1 cellular context compared by ENCODE assay signal in the genomic region with DNA sequence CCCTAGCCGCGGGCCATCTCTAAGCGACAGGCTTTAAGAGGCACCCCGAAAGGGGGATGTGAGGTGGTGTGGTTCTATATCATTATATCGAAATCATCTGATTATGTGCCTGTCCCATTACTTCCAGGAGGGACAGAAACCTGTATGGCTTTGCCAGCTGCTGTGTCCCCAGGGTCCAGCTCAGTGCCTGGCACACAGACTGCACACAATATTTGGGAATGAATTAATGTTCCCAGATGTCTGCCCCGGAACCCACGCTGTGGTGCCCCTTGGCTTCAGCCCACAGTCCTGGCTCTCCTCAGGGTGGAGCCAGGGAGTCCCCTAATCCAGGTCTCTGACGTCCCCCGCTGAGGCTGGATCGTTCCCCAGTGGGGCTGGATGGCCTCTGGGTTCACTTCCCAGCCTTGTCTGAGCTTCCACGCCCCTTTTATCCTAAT.
TF ChIP-seq lines count a peak whose summit lies in the region.

No MANE protein-coding gene starts in this region.

TF ChIP-seq in HepG2, 621 proteins besides CTCF, POLR2A, EP300 and RAD21 (continues in another document):
- 0 out of 2 replicates have a peak, but pooled peaks have one; percentile 55 for TF ChIP-seq CAMTA2 (CRISPR knock-in tag; IDR thresholded peaks at IDR 0.05; ENCODE audit: borderline replicate concordance)
- 0 out of 2 replicates have a peak, but pooled peaks have one; percentile 64 for TF ChIP-seq IRX3 (CRISPR knock-in tag; IDR thresholded peaks at IDR 0.05; ENCODE audit: borderline replicate concordance, low read depth)
- TF ChIP-seq ZFAT (CRISPR knock-in tag; conservative IDR thresholded peaks at IDR 0.05) = no peak
- TF ChIP-seq, protein P1, sequence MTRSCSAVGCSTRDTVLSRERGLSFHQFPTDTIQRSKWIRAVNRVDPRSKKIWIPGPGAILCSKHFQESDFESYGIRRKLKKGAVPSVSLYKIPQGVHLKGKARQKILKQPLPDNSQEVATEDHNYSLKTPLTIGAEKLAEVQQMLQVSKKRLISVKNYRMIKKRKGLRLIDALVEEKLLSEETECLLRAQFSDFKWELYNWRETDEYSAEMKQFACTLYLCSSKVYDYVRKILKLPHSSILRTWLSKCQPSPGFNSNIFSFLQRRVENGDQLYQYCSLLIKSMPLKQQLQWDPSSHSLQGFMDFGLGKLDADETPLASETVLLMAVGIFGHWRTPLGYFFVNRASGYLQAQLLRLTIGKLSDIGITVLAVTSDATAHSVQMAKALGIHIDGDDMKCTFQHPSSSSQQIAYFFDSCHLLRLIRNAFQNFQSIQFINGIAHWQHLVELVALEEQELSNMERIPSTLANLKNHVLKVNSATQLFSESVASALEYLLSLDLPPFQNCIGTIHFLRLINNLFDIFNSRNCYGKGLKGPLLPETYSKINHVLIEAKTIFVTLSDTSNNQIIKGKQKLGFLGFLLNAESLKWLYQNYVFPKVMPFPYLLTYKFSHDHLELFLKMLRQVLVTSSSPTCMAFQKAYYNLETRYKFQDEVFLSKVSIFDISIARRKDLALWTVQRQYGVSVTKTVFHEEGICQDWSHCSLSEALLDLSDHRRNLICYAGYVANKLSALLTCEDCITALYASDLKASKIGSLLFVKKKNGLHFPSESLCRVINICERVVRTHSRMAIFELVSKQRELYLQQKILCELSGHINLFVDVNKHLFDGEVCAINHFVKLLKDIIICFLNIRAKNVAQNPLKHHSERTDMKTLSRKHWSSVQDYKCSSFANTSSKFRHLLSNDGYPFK (CRISPR knock-in tag; IDR thresholded peaks at IDR 0.05; ENCODE audit: borderline replicate concordance) = no peak
- TF ChIP-seq GZF1 (CRISPR knock-in tag; IDR thresholded peaks at IDR 0.05) = no peak
- TF ChIP-seq, protein P2, sequence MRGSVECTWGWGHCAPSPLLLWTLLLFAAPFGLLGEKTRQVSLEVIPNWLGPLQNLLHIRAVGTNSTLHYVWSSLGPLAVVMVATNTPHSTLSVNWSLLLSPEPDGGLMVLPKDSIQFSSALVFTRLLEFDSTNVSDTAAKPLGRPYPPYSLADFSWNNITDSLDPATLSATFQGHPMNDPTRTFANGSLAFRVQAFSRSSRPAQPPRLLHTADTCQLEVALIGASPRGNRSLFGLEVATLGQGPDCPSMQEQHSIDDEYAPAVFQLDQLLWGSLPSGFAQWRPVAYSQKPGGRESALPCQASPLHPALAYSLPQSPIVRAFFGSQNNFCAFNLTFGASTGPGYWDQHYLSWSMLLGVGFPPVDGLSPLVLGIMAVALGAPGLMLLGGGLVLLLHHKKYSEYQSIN (CRISPR knock-in tag; IDR thresholded peaks at IDR 0.05; ENCODE audit: borderline replicate concordance) = no peak
- TF ChIP-seq, protein P3, sequence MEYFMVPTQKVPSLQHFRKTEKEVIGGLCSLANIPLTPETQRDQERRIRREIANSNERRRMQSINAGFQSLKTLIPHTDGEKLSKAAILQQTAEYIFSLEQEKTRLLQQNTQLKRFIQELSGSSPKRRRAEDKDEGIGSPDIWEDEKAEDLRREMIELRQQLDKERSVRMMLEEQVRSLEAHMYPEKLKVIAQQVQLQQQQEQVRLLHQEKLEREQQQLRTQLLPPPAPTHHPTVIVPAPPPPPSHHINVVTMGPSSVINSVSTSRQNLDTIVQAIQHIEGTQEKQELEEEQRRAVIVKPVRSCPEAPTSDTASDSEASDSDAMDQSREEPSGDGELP (IDR thresholded peaks at IDR 0.05; ENCODE audit: borderline replicate concordance, low read depth) = no peak
- 0 out of 2 replicates have a peak, but pooled peaks have one; percentile 88 for TF ChIP-seq ZNF879 (CRISPR knock-in tag; IDR thresholded peaks at IDR 0.05)
- TF ChIP-seq ZNF839 (CRISPR knock-in tag; IDR thresholded peaks at IDR 0.05; ENCODE audit: borderline replicate concordance) = 0 out of 2 replicates have a peak, but pooled peaks have one; percentile 1
- peak; percentile 4; the same call in 1 of the 2 replicates for TF ChIP-seq TAF1 (CRISPR knock-in tag; IDR thresholded peaks at IDR 0.05)
- no peak for TF ChIP-seq SIX4 (CRISPR knock-in tag; IDR thresholded peaks at IDR 0.05)
- TF ChIP-seq CENPT (CRISPR knock-in tag; IDR thresholded peaks at IDR 0.05; ENCODE audit: low read depth) = peak; percentile 55; the same call in 1 of the 2 replicates
- TF ChIP-seq ZNF577 (CRISPR knock-in tag; IDR thresholded peaks at IDR 0.05; ENCODE audit: borderline replicate concordance, low read depth) = no peak
- TF ChIP-seq ZNF552 (CRISPR knock-in tag; IDR thresholded peaks at IDR 0.05; ENCODE audit: borderline replicate concordance) = 0 out of 2 replicates have a peak, but pooled peaks have one; percentile 15
- TF ChIP-seq MED8 (CRISPR knock-in tag; IDR thresholded peaks at IDR 0.05; ENCODE audit: insufficient replicate concordance) = peak; percentile 37
- peak; percentile 28 for TF ChIP-seq AGO2 (optimal IDR thresholded peaks at IDR 0.05; ENCODE audit: low read depth, low read length)
- TF ChIP-seq ZNF3 (CRISPR knock-in tag; IDR thresholded peaks at IDR 0.05) = peak; percentile 99
- TF ChIP-seq ZSCAN12 (CRISPR knock-in tag; IDR thresholded peaks at IDR 0.05) = 0 out of 2 replicates have a peak, but pooled peaks have one; percentile 13
- peak; percentile 0; the same call in 1 of the 2 replicates for TF ChIP-seq ZNF543 (CRISPR knock-in tag; IDR thresholded peaks at IDR 0.05)
- no peak for TF ChIP-seq ZMYM4 (CRISPR knock-in tag; IDR thresholded peaks at IDR 0.05)
- TF ChIP-seq, protein P4, sequence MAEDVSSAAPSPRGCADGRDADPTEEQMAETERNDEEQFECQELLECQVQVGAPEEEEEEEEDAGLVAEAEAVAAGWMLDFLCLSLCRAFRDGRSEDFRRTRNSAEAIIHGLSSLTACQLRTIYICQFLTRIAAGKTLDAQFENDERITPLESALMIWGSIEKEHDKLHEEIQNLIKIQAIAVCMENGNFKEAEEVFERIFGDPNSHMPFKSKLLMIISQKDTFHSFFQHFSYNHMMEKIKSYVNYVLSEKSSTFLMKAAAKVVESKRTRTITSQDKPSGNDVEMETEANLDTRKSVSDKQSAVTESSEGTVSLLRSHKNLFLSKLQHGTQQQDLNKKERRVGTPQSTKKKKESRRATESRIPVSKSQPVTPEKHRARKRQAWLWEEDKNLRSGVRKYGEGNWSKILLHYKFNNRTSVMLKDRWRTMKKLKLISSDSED (CRISPR knock-in tag; IDR thresholded peaks at IDR 0.05) = no peak
- TF ChIP-seq, protein P5, sequence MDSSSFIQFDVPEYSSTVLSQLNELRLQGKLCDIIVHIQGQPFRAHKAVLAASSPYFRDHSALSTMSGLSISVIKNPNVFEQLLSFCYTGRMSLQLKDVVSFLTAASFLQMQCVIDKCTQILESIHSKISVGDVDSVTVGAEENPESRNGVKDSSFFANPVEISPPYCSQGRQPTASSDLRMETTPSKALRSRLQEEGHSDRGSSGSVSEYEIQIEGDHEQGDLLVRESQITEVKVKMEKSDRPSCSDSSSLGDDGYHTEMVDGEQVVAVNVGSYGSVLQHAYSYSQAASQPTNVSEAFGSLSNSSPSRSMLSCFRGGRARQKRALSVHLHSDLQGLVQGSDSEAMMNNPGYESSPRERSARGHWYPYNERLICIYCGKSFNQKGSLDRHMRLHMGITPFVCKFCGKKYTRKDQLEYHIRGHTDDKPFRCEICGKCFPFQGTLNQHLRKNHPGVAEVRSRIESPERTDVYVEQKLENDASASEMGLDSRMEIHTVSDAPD (CRISPR knock-in tag; IDR thresholded peaks at IDR 0.05) = peak; percentile 41; the same call in 1 of the 2 replicates
- TF ChIP-seq, protein P6, sequence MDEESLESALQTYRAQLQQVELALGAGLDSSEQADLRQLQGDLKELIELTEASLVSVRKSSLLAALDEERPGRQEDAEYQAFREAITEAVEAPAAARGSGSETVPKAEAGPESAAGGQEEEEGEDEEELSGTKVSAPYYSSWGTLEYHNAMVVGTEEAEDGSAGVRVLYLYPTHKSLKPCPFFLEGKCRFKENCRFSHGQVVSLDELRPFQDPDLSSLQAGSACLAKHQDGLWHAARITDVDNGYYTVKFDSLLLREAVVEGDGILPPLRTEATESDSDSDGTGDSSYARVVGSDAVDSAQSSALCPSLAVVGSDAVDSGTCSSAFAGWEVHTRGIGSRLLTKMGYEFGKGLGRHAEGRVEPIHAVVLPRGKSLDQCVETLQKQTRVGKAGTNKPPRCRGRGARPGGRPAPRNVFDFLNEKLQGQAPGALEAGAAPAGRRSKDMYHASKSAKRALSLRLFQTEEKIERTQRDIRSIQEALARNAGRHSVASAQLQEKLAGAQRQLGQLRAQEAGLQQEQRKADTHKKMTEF (CRISPR knock-in tag; IDR thresholded peaks at IDR 0.05) = no peak
- no peak for TF ChIP-seq ZFP1 (CRISPR knock-in tag; IDR thresholded peaks at IDR 0.05)
- TF ChIP-seq, protein P7, sequence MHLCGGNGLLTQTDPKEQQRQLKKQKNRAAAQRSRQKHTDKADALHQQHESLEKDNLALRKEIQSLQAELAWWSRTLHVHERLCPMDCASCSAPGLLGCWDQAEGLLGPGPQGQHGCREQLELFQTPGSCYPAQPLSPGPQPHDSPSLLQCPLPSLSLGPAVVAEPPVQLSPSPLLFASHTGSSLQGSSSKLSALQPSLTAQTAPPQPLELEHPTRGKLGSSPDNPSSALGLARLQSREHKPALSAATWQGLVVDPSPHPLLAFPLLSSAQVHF (CRISPR knock-in tag; IDR thresholded peaks at IDR 0.05) = no peak
- TF ChIP-seq TBX2 (CRISPR knock-in tag; IDR thresholded peaks at IDR 0.05; ENCODE audit: borderline replicate concordance) = no peak
- 0 out of 2 replicates have a peak, but pooled peaks have one; percentile 17 for TF ChIP-seq ZNF20 (CRISPR knock-in tag; IDR thresholded peaks at IDR 0.05)
- TF ChIP-seq SMC3 (IDR thresholded peaks at IDR 0.05; ENCODE audit: low read length) = no peak
- 0 out of 2 replicates have a peak, but pooled peaks have one; percentile 24 for TF ChIP-seq CCDC6 (CRISPR knock-in tag; IDR thresholded peaks at IDR 0.05)
- peak; percentile 76; the same call in 1 of the 2 replicates for TF ChIP-seq TMF1 (CRISPR knock-in tag; IDR thresholded peaks at IDR 0.05; ENCODE audit: low read depth)
- TF ChIP-seq ZNF747 (CRISPR knock-in tag; IDR thresholded peaks at IDR 0.05; ENCODE audit: borderline replicate concordance) = no peak
- 0 out of 2 replicates have a peak, but pooled peaks have one; percentile 40 for TF ChIP-seq ZNF256 (CRISPR knock-in tag; conservative IDR thresholded peaks at IDR 0.05)
- TF ChIP-seq ZNF678 (CRISPR knock-in tag; IDR thresholded peaks at IDR 0.05) = no peak
- TF ChIP-seq, protein P8, sequence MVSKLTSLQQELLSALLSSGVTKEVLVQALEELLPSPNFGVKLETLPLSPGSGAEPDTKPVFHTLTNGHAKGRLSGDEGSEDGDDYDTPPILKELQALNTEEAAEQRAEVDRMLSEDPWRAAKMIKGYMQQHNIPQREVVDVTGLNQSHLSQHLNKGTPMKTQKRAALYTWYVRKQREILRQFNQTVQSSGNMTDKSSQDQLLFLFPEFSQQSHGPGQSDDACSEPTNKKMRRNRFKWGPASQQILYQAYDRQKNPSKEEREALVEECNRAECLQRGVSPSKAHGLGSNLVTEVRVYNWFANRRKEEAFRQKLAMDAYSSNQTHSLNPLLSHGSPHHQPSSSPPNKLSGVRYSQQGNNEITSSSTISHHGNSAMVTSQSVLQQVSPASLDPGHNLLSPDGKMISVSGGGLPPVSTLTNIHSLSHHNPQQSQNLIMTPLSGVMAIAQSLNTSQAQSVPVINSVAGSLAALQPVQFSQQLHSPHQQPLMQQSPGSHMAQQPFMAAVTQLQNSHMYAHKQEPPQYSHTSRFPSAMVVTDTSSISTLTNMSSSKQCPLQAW (CRISPR knock-in tag; IDR thresholded peaks at IDR 0.05) = 0 out of 2 replicates have a peak, but pooled peaks have one; percentile 20
- 0 out of 2 replicates have a peak, but pooled peaks have one; percentile 5 for TF ChIP-seq ZBTB7A (CRISPR knock-in tag; IDR thresholded peaks at IDR 0.05)
- TF ChIP-seq, protein P9, sequence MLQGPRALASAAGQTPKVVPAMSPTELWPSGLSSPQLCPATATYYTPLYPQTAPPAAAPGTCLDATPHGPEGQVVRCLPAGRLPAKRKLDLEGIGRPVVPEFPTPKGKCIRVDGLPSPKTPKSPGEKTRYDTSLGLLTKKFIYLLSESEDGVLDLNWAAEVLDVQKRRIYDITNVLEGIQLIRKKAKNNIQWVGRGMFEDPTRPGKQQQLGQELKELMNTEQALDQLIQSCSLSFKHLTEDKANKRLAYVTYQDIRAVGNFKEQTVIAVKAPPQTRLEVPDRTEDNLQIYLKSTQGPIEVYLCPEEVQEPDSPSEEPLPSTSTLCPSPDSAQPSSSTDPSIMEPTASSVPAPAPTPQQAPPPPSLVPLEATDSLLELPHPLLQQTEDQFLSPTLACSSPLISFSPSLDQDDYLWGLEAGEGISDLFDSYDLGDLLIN (CRISPR knock-in tag; IDR thresholded peaks at IDR 0.05; ENCODE audit: borderline replicate concordance) = 0 out of 2 replicates have a peak, but pooled peaks have one; percentile 41
- TF ChIP-seq TSC22D2 (CRISPR knock-in tag; IDR thresholded peaks at IDR 0.05; ENCODE audit: borderline replicate concordance) = no peak
- 0 out of 2 replicates have a peak, but pooled peaks have one; percentile 2 for TF ChIP-seq ZNF766 (CRISPR knock-in tag; IDR thresholded peaks at IDR 0.05; ENCODE audit: borderline replicate concordance)
